8 cellular contexts compared by ENCODE assay signal in genomic region chr10:88389456-88389855, GRCh38.
DNase-seq lines count a peak whose midpoint lies in the region; ATAC-seq, FAIRE-seq and TF ChIP-seq lines count a peak whose summit lies in the region.

No MANE protein-coding gene starts in this region.

- H3K36me3 Mint-ChIP-seq in naive thymus-derived CD8-positive, alpha-beta T cell, result peaks cover 0 to 3% (median 3%) of the 10 kb centered on the region in 3 donors

- no peak overlapping the region for H2AK5ac ChIP-seq in H1 (ENCODE audit: low read depth, low read length)

- no peak for ATAC-seq in naive thymus-derived CD8-positive, alpha-beta T cell
- no peak for ATAC-seq in GM21367 (IDR thresholded peaks at IDR 0.05; ENCODE audit: unreplicated experiment)
- no peak for ATAC-seq in HG02571 (IDR thresholded peaks at IDR 0.05; ENCODE audit: unreplicated experiment)

- TF ChIP-seq CTCF in AG09309 (IDR thresholded peaks at IDR 0.05; ENCODE audit: control insufficient read depth, insufficient read depth, low read depth, low read length, missing control alignments), result peak; percentile 58
- TF ChIP-seq CTCF in GM10248 (IDR thresholded peaks at IDR 0.05; ENCODE audit: control extremely low read depth, extremely low read depth, low read depth, missing control alignments), result peak; percentile 49
- peak; percentile 59 for TF ChIP-seq CTCF in OCI-LY3 (IDR thresholded peaks at IDR 0.05; ENCODE audit: low read depth, low read length)
- TF ChIP-seq CTCF in H1 (IDR thresholded peaks at IDR 0.05; ENCODE audit: control extremely low read depth in 1 of 3, insufficient read depth in 1 of 3, low read depth in 1 of 3, low read length in 3 of 3), result peak in 2 of 3 experiments; percentile 29 to 45; a peak in 2 of 4 replicates

- H3K27me3 ChIP-seq in OCI-LY3 (ENCODE audit: low read depth, low read length), result no peaks in the 10 kb centered on the region
- H3K27me3 ChIP-seq in H1 (replicated peaks in 1 of 4; ENCODE audit: control insufficient read depth in 3 of 4, extremely low read depth in 1 of 4, insufficient read depth in 3 of 4, low read length in 3 of 4), result no peaks in the 10 kb centered on the region

- no peak overlapping the region for H4K91ac ChIP-seq in H1 (replicated peaks; ENCODE audit: insufficient read length, low read length)

- TF ChIP-seq RAD21 in H1 (IDR thresholded peaks at IDR 0.05 in 1 of 2, conservative IDR thresholded peaks at IDR 0.05 in 1 of 2; ENCODE audit: low read depth in 2 of 2, low read length in 2 of 2), result peak; percentile 57 to 59

- H3K9me3 Mint-ChIP-seq in naive thymus-derived CD8-positive, alpha-beta T cell, result peaks cover 0 to 5% (median 0%) of the 10 kb centered on the region in 9 donors

- H2AFZ ChIP-seq in OCI-LY3 (ENCODE audit: low read depth, low read length), result no peak overlapping the region
- H2AFZ ChIP-seq in H1 (ENCODE audit: low read length), result no peak overlapping the region

- POLR2A ChIA-PET in GM10248 (lab: Yijun Ruan, JAX) (no interaction called here), H1 (lab: Charles Lee; ENCODE audit: partially characterized antibody) (no interaction called here)
- POLR2A ChIA-PET in naive thymus-derived CD8-positive, alpha-beta T cell (lab: Charles Lee), result interaction anchor here (9.0 kb wide), 1 partner anchor 527 kb away, joined by 163 read pairs; the partner anchor contains the start of genes KLLN and PTEN

- H3K27ac ChIP-seq in OCI-LY3 (ENCODE audit: low read length), result no peak overlapping the region
- no peak overlapping the region for H3K27ac ChIP-seq in H1 (ENCODE audit: low read depth, low read length)

- TF ChIP-seq EP300 in H1 (IDR thresholded peaks at IDR 0.05; ENCODE audit: borderline replicate concordance in 1 of 2, low read depth in 2 of 2, low read length in 2 of 2), result no peak

- H3K9me3 ChIP-seq in OCI-LY3 (ENCODE audit: insufficient read depth, low read length) (no peaks in the 10 kb centered on the region), H1 (ENCODE audit: insufficient read depth in 2 of 2, low read depth in 1 of 2, low read length in 1 of 2) (no peaks in the 10 kb centered on the region)

- no peak for TF ChIP-seq POLR2A in H1 (IDR thresholded peaks at IDR 0.05; ENCODE audit: control extremely low read depth in 1 of 2, low read depth in 2 of 2, low read length in 2 of 2)

- WGBS in H1 (ENCODE audit: extremely low coverage in 1 of 2, insufficient coverage in 1 of 2, insufficient read length in 1 of 2, insufficient replicate concordance in 2 of 2, low coverage in 1 of 2, low lambda C conversion rate in 2 of 2, missing lambda C conversion rate in 1 of 2), 2 experiments, result 24% methylated on average over 3 of the region's 3 CpGs; no CpG with 5 or more reads in 1 of the 2 experiments

- H4K20me1 ChIP-seq in OCI-LY3 (ENCODE audit: insufficient read depth, low read length), result no peaks in the 10 kb centered on the region
- H4K20me1 ChIP-seq in H1 (replicated peaks in 1 of 2; ENCODE audit: control insufficient read depth in 1 of 2, insufficient read depth in 2 of 2, low read length in 2 of 2), result no peaks in the 10 kb centered on the region

- DNase-seq in AG09309 (ENCODE audit: low read depth), result no peak
- DNase-seq in GM10248 (ENCODE audit: extremely low spot score), result no peak
- DNase-seq in H1 (ENCODE audit: low read depth in 1 of 2, low spot score in 2 of 2), result no peak
- DNase-seq in naive thymus-derived CD8-positive, alpha-beta T cell, result peak in 8 of 10 donors; percentile 15 to 68 (median 45)
- DNase-seq in activated effector memory CD4-positive, alpha-beta T cell treated with anti-CD3 and anti-CD28 coated beads, Interleukin-2, amount 50 U/mL, for 16 hours, result no peak

- no peak overlapping the region for H3K9ac ChIP-seq in OCI-LY3 (ENCODE audit: low read length)
- H3K9ac ChIP-seq in H1 (replicated peaks in 1 of 4; ENCODE audit: extremely low read depth in 1 of 4, low read depth in 3 of 4, low read length in 3 of 4), result no peak overlapping the region

- no peaks in the 10 kb centered on the region for H3K79me2 ChIP-seq in OCI-LY3 (ENCODE audit: low read length)
- H3K79me2 ChIP-seq in H1 (ENCODE audit: control insufficient read depth in 1 of 2, insufficient read depth in 2 of 2, low read length in 2 of 2), result no peaks in the 10 kb centered on the region

- peak overlapping the region in 3 of 10 donors; percentile 14 to 22 (median 21) for H3K27ac Mint-ChIP-seq in naive thymus-derived CD8-positive, alpha-beta T cell

- peaks cover 16 to 26% (median 22%) of the 10 kb centered on the region in 4 donors for H3K4me1 Mint-ChIP-seq in naive thymus-derived CD8-positive, alpha-beta T cell

- H3K27me3 Mint-ChIP-seq in naive thymus-derived CD8-positive, alpha-beta T cell, result no peaks in the 10 kb centered on the region

- H3K36me3 ChIP-seq in OCI-LY3 (replicated peaks; ENCODE audit: low read depth, low read length), result no peaks in the 10 kb centered on the region
- no peaks in the 10 kb centered on the region for H3K36me3 ChIP-seq in H1 (ENCODE audit: control insufficient read depth in 2 of 4, insufficient read depth in 4 of 4, low read length in 3 of 4)

- H2BK20ac ChIP-seq in H1 (ENCODE audit: low read length), result no peak overlapping the region

- H2BK15ac ChIP-seq in H1 (ENCODE audit: low read length), result no peak overlapping the region

- H3K4ac ChIP-seq in H1 (replicated peaks; ENCODE audit: insufficient read length, low read depth, low read length), result no peak overlapping the region

- peak; percentile 55 for FAIRE-seq in H1 (lab: Jason Lieb, UNC)

- no peak overlapping the region for H3K56ac ChIP-seq in H1 (replicated peaks; ENCODE audit: insufficient read length, low read depth, low read length)

- no peak overlapping the region for H3K14ac ChIP-seq in H1 (ENCODE audit: insufficient read length)

- H3K79me1 ChIP-seq in H1 (ENCODE audit: low read depth, low read length), result no peaks in the 10 kb centered on the region

- H3K4me1 ChIP-seq in OCI-LY3 (ENCODE audit: low read length), result peaks cover 47% of the 10 kb centered on the region
- H3K4me1 ChIP-seq in H1 (replicated peaks in 1 of 4; ENCODE audit: control insufficient read depth in 3 of 4, insufficient read depth in 4 of 4, low read length in 3 of 4), result peaks cover 0 to 2% (median 0%) of the 10 kb centered on the region in 4 experiments; a peak in 1 of 7 replicates

- no peak overlapping the region for H2BK12ac ChIP-seq in H1 (ENCODE audit: low read depth, low read length)

- CTCF ChIA-PET in GM10248 (lab: Yijun Ruan, JAX), result interaction anchor here (0.7 to 4.9 kb wide), 50 partner anchors 11 to 550 kb away, joined by 3 to 37 read pairs (median 4); no protein-coding TSS in a partner anchor
- CTCF ChIA-PET in H1 (lab: Charles Lee; ENCODE audit: partially characterized antibody), result interaction anchor here (0.7 to 4.8 kb wide), 44 partner anchors 11 to 614 kb away, joined by 3 to 25 read pairs (median 4); partner anchors contain the start of genes ATAD1, KLLN and PTEN

- peak overlapping the region in 4 of 10 donors; percentile 1 to 22 (median 16) for H3K4me3 Mint-ChIP-seq in naive thymus-derived CD8-positive, alpha-beta T cell

- no peak overlapping the region for H3K18ac ChIP-seq in H1 (ENCODE audit: extremely low read depth, low read length)

- H3K23me2 ChIP-seq in H1 (ENCODE audit: low read depth, low read length), result no peaks in the 10 kb centered on the region

- no peak overlapping the region for H3K23ac ChIP-seq in H1 (ENCODE audit: insufficient read length)

- no peak overlapping the region for H3K4me2 ChIP-seq in OCI-LY3 (ENCODE audit: low read length)
- no peak overlapping the region for H3K4me2 ChIP-seq in H1 (ENCODE audit: insufficient read depth in 1 of 2, low read depth in 2 of 2, low read length in 2 of 2)

- H4K5ac ChIP-seq in H1 (ENCODE audit: insufficient read length, low read depth, low read length), result no peak overlapping the region

- no peak overlapping the region for H4K8ac ChIP-seq in H1 (ENCODE audit: extremely low read depth, insufficient read depth, low read length)

- H3K4me3 ChIP-seq in AG09309 (ENCODE audit: control insufficient read depth, low read depth, low read length), result no peak overlapping the region
- no peak overlapping the region for H3K4me3 ChIP-seq in OCI-LY3 (ENCODE audit: low read length)
- H3K4me3 ChIP-seq in H1 (ENCODE audit: extremely low read depth in 1 of 4, insufficient read depth in 2 of 4, low read depth in 3 of 4, low read length in 4 of 4), result no peak overlapping the region

- no peak overlapping the region for H2BK5ac ChIP-seq in H1 (ENCODE audit: low read depth, low read length)

- H2BK120ac ChIP-seq in H1 (replicated peaks; ENCODE audit: low read depth, low read length), result no peak overlapping the region

TF ChIP-seq in H1, 55 proteins besides CTCF, POLR2A, EP300 and RAD21:
- TF ChIP-seq RXRA (IDR thresholded peaks at IDR 0.05; ENCODE audit: insufficient read depth, low read depth, low read length), result no peak
- no peak for TF ChIP-seq EZH2 (IDR thresholded peaks at IDR 0.05; ENCODE audit: low read depth, low read length, severe bottlenecking)
- no peak for TF ChIP-seq BACH1 (IDR thresholded peaks at IDR 0.05; ENCODE audit: low read length)
- no peak for TF ChIP-seq YY1 (IDR thresholded peaks at IDR 0.05; ENCODE audit: low read depth, low read length)
- TF ChIP-seq MAFK (IDR thresholded peaks at IDR 0.05; ENCODE audit: low read depth, low read length), result no peak

Comparison
In these comparisons a context has a peak if more than half of its experiments do, and no peak if none do; other contexts are left out.
1. DNase-seq: peak in naive thymus-derived CD8-positive, alpha-beta T cell (8 of 10); none in AG09309 (single experiment), GM10248 (single experiment), H1 (0 of 2) and activated effector memory CD4-positive, alpha-beta T cell treated with anti-CD3 and anti-CD28 coated beads, Interleukin-2, amount 50 U/mL, for 16 hours (single experiment).
2. Peak in every context shown above with its lines, with median percentiles within 50 percentile points of each other: CTCF ChIP-seq.